Comparison of ENCODE assay signal across 1 cellular context in genomic region chr5:171961117-171961516, GRCh38.
TF ChIP-seq lines count a peak whose summit lies in the region.

No MANE protein-coding gene starts in this region.

TF ChIP-seq in GM12878, 131 proteins besides CTCF, POLR2A, EP300 and RAD21 (continues in another document):
- no peak for TF ChIP-seq E4F1 (IDR thresholded peaks at IDR 0.05; ENCODE audit: borderline replicate concordance, partially characterized antibody)
- no peak for TF ChIP-seq NR2C2 (IDR thresholded peaks at IDR 0.05; ENCODE audit: borderline replicate concordance, control insufficient read depth, insufficient read length, low read depth)
- peak; percentile 88 for TF ChIP-seq NFIC (IDR thresholded peaks at IDR 0.05; ENCODE audit: low read depth, low read length)
- TF ChIP-seq FOXM1 (IDR thresholded peaks at IDR 0.05; ENCODE audit: low read depth, low read length) = peak; percentile 65; the same call in 1 of the 2 replicates
- TF ChIP-seq TARDBP (IDR thresholded peaks at IDR 0.05; ENCODE audit: borderline replicate concordance) = no peak
- peak; percentile 47; the same call in 1 of the 2 replicates for TF ChIP-seq GATAD2B (conservative IDR thresholded peaks at IDR 0.05; ENCODE audit: low read depth)
- no peak for TF ChIP-seq YY1 (IDR thresholded peaks at IDR 0.05; ENCODE audit: low read depth, low read length)
- no peak for TF ChIP-seq SREBF1 (IDR thresholded peaks at IDR 0.05; ENCODE audit: low read length)
- TF ChIP-seq ETV6 (conservative IDR thresholded peaks at IDR 0.05 in 1 of 2, IDR thresholded peaks at IDR 0.05 in 1 of 2; ENCODE audit: borderline replicate concordance in 1 of 2, low read depth in 1 of 2) = peak in 1 of 2 experiments; percentile 64; a peak in 1 of 4 replicates
- no peak for TF ChIP-seq WRNIP1 (IDR thresholded peaks at IDR 0.05; ENCODE audit: borderline replicate concordance, low read depth, low read length)
- TF ChIP-seq IRF4 (IDR thresholded peaks at IDR 0.05; ENCODE audit: low read depth, low read length) = 0 out of 2 replicates have a peak, but pooled peaks have one; percentile 14
- TF ChIP-seq ZBED1 (IDR thresholded peaks at IDR 0.05; ENCODE audit: borderline replicate concordance) = no peak; the same call in 1 of the 2 replicates
- TF ChIP-seq ZBTB40 (IDR thresholded peaks at IDR 0.05; ENCODE audit: borderline replicate concordance) = no peak
- peak; percentile 90 for TF ChIP-seq MTA2 (IDR thresholded peaks at IDR 0.05; ENCODE audit: low read depth)
- peak; percentile 60; the same call in 1 of the 2 replicates for TF ChIP-seq JUNB (IDR thresholded peaks at IDR 0.05)
- TF ChIP-seq BCL11A (IDR thresholded peaks at IDR 0.05; ENCODE audit: low read depth, low read length) = peak; percentile 68
- peak; percentile 70; the same call in 1 of the 2 replicates for TF ChIP-seq CREM (IDR thresholded peaks at IDR 0.05; ENCODE audit: low read depth)
- TF ChIP-seq ATF2 (IDR thresholded peaks at IDR 0.05; ENCODE audit: low read length) = peak; percentile 67
- peak; percentile 52 for TF ChIP-seq PAX5 (IDR thresholded peaks at IDR 0.05; ENCODE audit: borderline replicate concordance, low read depth, low read length)
- no peak for TF ChIP-seq BACH1 (IDR thresholded peaks at IDR 0.05; ENCODE audit: borderline replicate concordance)
- peak; percentile 56; the same call in 1 of the 2 replicates for TF ChIP-seq CREB1 (IDR thresholded peaks at IDR 0.05; ENCODE audit: low read depth)
- TF ChIP-seq ZNF274 (IDR thresholded peaks at IDR 0.05; ENCODE audit: insufficient read depth, insufficient read length) = no peak
- TF ChIP-seq RUNX3 (IDR thresholded peaks at IDR 0.05; ENCODE audit: low read length) = peak; percentile 85
- TF ChIP-seq RELA (IDR thresholded peaks at IDR 0.05; ENCODE audit: borderline replicate concordance, partially characterized antibody) = no peak
- TF ChIP-seq DPF2 (IDR thresholded peaks at IDR 0.05) = peak; percentile 69
- TF ChIP-seq HDAC2 (IDR thresholded peaks at IDR 0.05) = no peak
- peak; percentile 82 for TF ChIP-seq MEF2A (IDR thresholded peaks at IDR 0.05; ENCODE audit: insufficient read depth, low read depth, low read length)
- no peak for TF ChIP-seq HDAC6 (IDR thresholded peaks at IDR 0.05; ENCODE audit: unreplicated experiment)
- TF ChIP-seq SMAD5 (IDR thresholded peaks at IDR 0.05; ENCODE audit: low read depth) = no peak
- TF ChIP-seq TCF7 (IDR thresholded peaks at IDR 0.05; ENCODE audit: borderline replicate concordance) = peak; percentile 87
- no peak for TF ChIP-seq RAD51 (IDR thresholded peaks at IDR 0.05)
- TF ChIP-seq JUND (IDR thresholded peaks at IDR 0.05; ENCODE audit: low read depth, low read length) = no peak; the same call in 1 of the 2 replicates
- TF ChIP-seq POU2F2 (IDR thresholded peaks at IDR 0.05; ENCODE audit: borderline replicate concordance, low read depth, low read length) = no peak
- peak; percentile 91 for TF ChIP-seq ATF7 (IDR thresholded peaks at IDR 0.05; ENCODE audit: low read depth)
- 0 out of 2 replicates have a peak, but pooled peaks have one; percentile 48 for TF ChIP-seq TBL1XR1 (IDR thresholded peaks at IDR 0.05; ENCODE audit: low read depth, low read length)
- TF ChIP-seq SIX5 (IDR thresholded peaks at IDR 0.05; ENCODE audit: low read depth, low read length, severe bottlenecking) = no peak
- TF ChIP-seq KLF5 (IDR thresholded peaks at IDR 0.05; ENCODE audit: partially characterized antibody) = no peak
- peak; percentile 53 to 81; a peak in 2 of 4 replicates for TF ChIP-seq CEBPB (IDR thresholded peaks at IDR 0.05; ENCODE audit: borderline replicate concordance in 1 of 2, low read depth in 2 of 2, low read length in 2 of 2)
- no peak for TF ChIP-seq ESRRA (IDR thresholded peaks at IDR 0.05; ENCODE audit: low read length)
- peak; percentile 49 for TF ChIP-seq CUX1 (IDR thresholded peaks at IDR 0.05; ENCODE audit: insufficient replicate concordance, low read depth, low read length)
- no peak for TF ChIP-seq KDM1A (IDR thresholded peaks at IDR 0.05; ENCODE audit: borderline replicate concordance)
- no peak for TF ChIP-seq SUZ12 (IDR thresholded peaks at IDR 0.05; ENCODE audit: unreplicated experiment)
- peak; percentile 60; the same call in 1 of the 2 replicates for TF ChIP-seq STAT3 (IDR thresholded peaks at IDR 0.05; ENCODE audit: low read depth, low read length)
- TF ChIP-seq CHD2 (IDR thresholded peaks at IDR 0.05; ENCODE audit: borderline replicate concordance, low read depth, low read length) = 0 out of 2 replicates have a peak, but pooled peaks have one; percentile 12
- peak; percentile 86 for TF ChIP-seq IKZF1 (conservative IDR thresholded peaks at IDR 0.05)
- TF ChIP-seq SKIL (IDR thresholded peaks at IDR 0.05; ENCODE audit: low read depth, poor library complexity, severe bottlenecking) = peak; percentile 96
- no peak for TF ChIP-seq PBX3 (IDR thresholded peaks at IDR 0.05; ENCODE audit: insufficient replicate concordance, low read depth, low read length)
- TF ChIP-seq RELB (IDR thresholded peaks at IDR 0.05; ENCODE audit: low read depth) = peak; percentile 65; the same call in 1 of the 2 replicates
- TF ChIP-seq FOXK2 (IDR thresholded peaks at IDR 0.05) = no peak
- TF ChIP-seq IKZF2 (IDR thresholded peaks at IDR 0.05) = peak; percentile 91 to 92
